In genomic region chr1:15521209-15521887, GRCh38 we compare ENCODE assay signal across 1 cellular context.
A peak's percentile ranks its signal among the peaks of the same experiment; 100 is the strongest.
TF ChIP-seq lines count a peak whose summit lies in the region.

No MANE protein-coding gene starts in this region.

TF ChIP-seq in GM12878, 131 proteins besides CTCF, POLR2A, EP300 and RAD21:
- TF ChIP-seq PAX5 (IDR thresholded peaks at IDR 0.05; ENCODE audit: borderline replicate concordance, low read depth, low read length) = peak; percentile 50; the same call in 1 of the 2 replicates
